8 cellular contexts compared by ENCODE assay signal in genomic region chr3:182980204-182981037, GRCh38. TPM values are rescaled to one million over a fixed set of nuclear protein-coding genes. Genes with fewer than 3 reads are reported as not detected.
DNase-seq lines count a peak whose midpoint lies in the region; ATAC-seq and TF ChIP-seq lines count a peak whose summit lies in the region.

Gene DCUN1D1, minus strand, starts transcription at chr3:182980538. Its CDS starts 49 bp downstream, at chr3:182980489.

- no TSS peak for BruUV-seq in PC-3 (replicated peaks; lab: Mats Ljungman, UMichigan)

- H3F3A ChIP-seq in PC-3 (ENCODE audit: low read length, unreplicated experiment), result no peaks in the 10 kb centered on the region

- H3K27ac ChIP-seq in HUES64 (ENCODE audit: low read depth, low read length), result peak within 1 kb of the TSS; percentile 73
- H3K27ac ChIP-seq in PC-3 (ENCODE audit: low read length), result no peak within 1 kb of the TSS
- H3K27ac ChIP-seq in mucosa of rectum (ENCODE audit: low read depth in 2 of 2, low read length in 2 of 2), result peak within 1 kb of the TSS; percentile 43 to 59

- DNase-seq in DMS 273 treated with DMSO at 0.1 percent for 48 hours (lab: John Stamatoyannopoulos, UW), result peak; percentile 72
- peak; percentile 83 for DNase-seq in PC-3
- DNase-seq in activated T-cell treated with anti-CD3 and anti-CD28 coated beads for 48 hours (ENCODE audit: low read depth), result peak; percentile 87
- DNase-seq in epithelial cell of proximal tubule (ENCODE audit: low read depth), result no peak
- DNase-seq in stimulated activated CD8-positive, alpha-beta memory T cell treated with anti-CD3 and anti-CD28 coated beads, Interleukin-4, amount 100 ng/mL, for 4 hours (ENCODE audit: low read depth in 2 of 2, low spot score in 1 of 2), result peak; percentile 49 to 70

- intact Hi-C loops in PC-3 (cut with micrococcal nuclease), result no loop called here

- under 1% methylated on average over 99 of the region's 106 CpGs for WGBS in HUES64

- H3K36me3 ChIP-seq in HUES64 (ENCODE audit: insufficient read depth, low read length) (no peaks in the 10 kb centered on the region), PC-3 (ENCODE audit: low read depth, low read length) (no peaks in the 10 kb centered on the region), mucosa of rectum (ENCODE audit: control insufficient read depth in 2 of 2, insufficient read depth in 2 of 2, low read length in 2 of 2) (no peaks in the 10 kb centered on the region)

- CTCF ChIA-PET in PC-3 (lab: Charles Lee), result no interaction called here

- peaks cover 16% of the 10 kb centered on the region; the same call in 1 of the 2 replicates for H4K20me1 ChIP-seq in PC-3 (ENCODE audit: low read length)

- ATAC-seq in GM21447 (IDR thresholded peaks at IDR 0.05; ENCODE audit: unreplicated experiment) (peak; percentile 82), PC-3 (peak; percentile 89)

- H3K27me3 ChIP-seq in HUES64 (ENCODE audit: insufficient read depth, low read length) (no peaks in the 10 kb centered on the region), PC-3 (ENCODE audit: low read length) (no peaks in the 10 kb centered on the region), mucosa of rectum (ENCODE audit: control insufficient read depth in 2 of 2, insufficient read depth in 2 of 2, low read length in 2 of 2) (no peaks in the 10 kb centered on the region)

- H3K4me1 ChIP-seq in HUES64 (ENCODE audit: insufficient read depth, low read length) (peaks cover 13% of the 10 kb centered on the region), PC-3 (ENCODE audit: insufficient read depth, low read length) (peaks cover 14% of the 10 kb centered on the region), mucosa of rectum (ENCODE audit: control insufficient read depth in 2 of 2, insufficient read depth in 2 of 2, low read length in 2 of 2) (peaks cover 9 to 15% of the 10 kb centered on the region in 2 donors)

- peak within 1 kb of the TSS; percentile 91 for H3K4me2 ChIP-seq in PC-3 (ENCODE audit: low read length)

- H3K4me3 ChIP-seq in HUES64 (ENCODE audit: low read length) (peak within 1 kb of the TSS; percentile 94), PC-3 (ENCODE audit: low read length) (peak within 1 kb of the TSS; percentile 83), epithelial cell of proximal tubule (ENCODE audit: low read depth, low read length) (peak within 1 kb of the TSS; percentile 79), mucosa of rectum (ENCODE audit: low read length in 2 of 2) (peak within 1 kb of the TSS; percentile 74 to 83)

- H3K9me3 ChIP-seq in HUES64 (ENCODE audit: insufficient read depth, low read depth, low read length) (no peaks in the 10 kb centered on the region), PC-3 (ENCODE audit: low read length) (no peaks in the 10 kb centered on the region), mucosa of rectum (ENCODE audit: control insufficient read depth in 2 of 2, low read length in 2 of 2) (no peaks in the 10 kb centered on the region)

- H3K9me2 ChIP-seq in PC-3 (replicated peaks; ENCODE audit: low read length), result no peaks in the 10 kb centered on the region

- peak within 1 kb of the TSS; percentile 81 for H3K9ac ChIP-seq in HUES64 (ENCODE audit: low read depth, low read length)
- peak within 1 kb of the TSS; percentile 68 for H3K9ac ChIP-seq in PC-3 (ENCODE audit: low read length)
- H3K9ac ChIP-seq in mucosa of rectum (ENCODE audit: low read depth in 1 of 2, low read length in 2 of 2), result peak within 1 kb of the TSS; percentile 60 to 75

- H3K79me2 ChIP-seq in PC-3 (ENCODE audit: low read length), result peaks cover 45% of the 10 kb centered on the region

- POLR2A ChIA-PET in PC-3 (lab: Charles Lee; ENCODE audit: unreplicated experiment), result no interaction called here

- peak within 1 kb of the TSS; percentile 89 for H2AFZ ChIP-seq in PC-3 (ENCODE audit: low read length)

- TF ChIP-seq CTCF in PC-3 (conservative IDR thresholded peaks at IDR 0.05; ENCODE audit: low read depth, low read length), result no peak
- TF ChIP-seq CTCF in epithelial cell of proximal tubule (conservative IDR thresholded peaks at IDR 0.05; ENCODE audit: low read depth, low read length), result no peak

RNA-seq across cellular contexts. Expression of gene DCUN1D1, which starts in this region (rescaled TPM):
- polyA plus RNA-seq in HUES64 (2013, experiment 1 of 2), result 28.7 TPM
- polyA plus RNA-seq in HUES64 (2013, experiment 2 of 2), result 31.8 TPM
- 19.5 and 39.7 TPM in 2 replicates for total RNA-seq in PC-3 (2014; rRNA removed)
- 11.3 and 17.1 TPM in 2 replicates for total RNA-seq in epithelial cell of proximal tubule
